Comparison of ENCODE assay signal across 20 cellular contexts in genomic region chr14:101865288-101865687, GRCh38.
DNase-seq lines count a peak whose midpoint lies in the region; ATAC-seq and TF ChIP-seq lines count a peak whose summit lies in the region.
"Had no signal": no experiment of that assay in that cellular context is flagged by ENCODE, and none has a peak within 500 bp of the region (broad histone marks: within the 10 kb centered on the region; RNA-seq: fewer than 3 reads in every experiment).

No MANE protein-coding gene starts in this region.

- no peak overlapping the region for H3K4me3 Mint-ChIP-seq in CD4-positive, alpha-beta T cell

- H3K27me3 ChIP-seq in BLaER1 (no peaks in the 10 kb centered on the region), adrenal gland (no peaks in the 10 kb centered on the region)
- H3K27me3 ChIP-seq in CD4-positive, alpha-beta T cell (ENCODE audit: control insufficient read depth, insufficient read depth, low read length): no peaks in the 10 kb centered on the region
- H3K27me3 ChIP-seq: tibial artery had no signal

- no peaks in the 10 kb centered on the region for H3K27me3 Mint-ChIP-seq in CD4-positive, alpha-beta T cell

- TF ChIP-seq POLR2A in adrenal gland (IDR thresholded peaks at IDR 0.05): peak in 1 of 2 donors; percentile 23

- peak overlapping the region; percentile 56 for H3K4me2 ChIP-seq in BLaER1

- intact Hi-C loops in CD4-positive, alpha-beta T cell (cut with DNase I, micrococcal nuclease): no loop called here
- intact Hi-C loops in adrenal gland (cut with DNase I) (no loop called here), sciatic nerve (cut with DNase I) (no loop called here)

- H3K36me3 Mint-ChIP-seq in CD4-positive, alpha-beta T cell (ENCODE audit: low read depth): peaks cover 79% of the 10 kb centered on the region

- peak overlapping the region; percentile 62 for H3K27ac Mint-ChIP-seq in CD4-positive, alpha-beta T cell

- TF ChIP-seq CTCF in CD4-positive, alpha-beta T cell (IDR thresholded peaks at IDR 0.05): no peak
- no peak for TF ChIP-seq CTCF in adrenal gland (IDR thresholded peaks at IDR 0.05)

- H3K4me1 ChIP-seq in BLaER1: peaks cover 80% of the 10 kb centered on the region
- H3K4me1 ChIP-seq in adrenal gland (replicated peaks in 1 of 2): peaks cover 5 to 18% of the 10 kb centered on the region in 2 donors
- H3K4me1 ChIP-seq: parathyroid adenoma, tibial artery had no signal

- peaks cover 41% of the 10 kb centered on the region for H3K9me3 ChIP-seq in BLaER1
- no peaks in the 10 kb centered on the region for H3K9me3 ChIP-seq in CD4-positive, alpha-beta T cell (ENCODE audit: control insufficient read depth, low read length)
- no peaks in the 10 kb centered on the region for H3K9me3 ChIP-seq in adrenal gland (replicated peaks in 1 of 3)
- H3K9me3 ChIP-seq: tibial artery had no signal

- H3K4me1 Mint-ChIP-seq in CD4-positive, alpha-beta T cell (ENCODE audit: low read depth): peaks cover 66% of the 10 kb centered on the region

- no peak for ATAC-seq in CD4-positive, alpha-beta T cell (ENCODE audit: poor library complexity)
- ATAC-seq in sciatic nerve (no peak), GM19452 (IDR thresholded peaks at IDR 0.05; ENCODE audit: unreplicated experiment) (no peak), HG03097 (IDR thresholded peaks at IDR 0.05; ENCODE audit: low FRiP score, unreplicated experiment) (no peak)
- ATAC-seq: activated CD4-positive, CD25-positive, alpha-beta regulatory T cell treated with anti-CD3 and anti-CD28 coated beads, Interleukin-2, amount 50 U/mL, for 24 hours; SK-N-SH treated with all-trans-retinoic acid at 6 μM for 48 hours had no signal

- H3K4me3 ChIP-seq in BLaER1 (no peak overlapping the region), adrenal gland (no peak overlapping the region)
- H3K4me3 ChIP-seq: tibial artery had no signal

- peaks cover 99% of the 10 kb centered on the region for H3K36me3 ChIP-seq in BLaER1
- peaks cover 0 to 4% of the 10 kb centered on the region in 2 donors for H3K36me3 ChIP-seq in adrenal gland (replicated peaks in 1 of 2)

- CTCF ChIA-PET in CD4-positive, alpha-beta T cell (lab: Charles Lee): no interaction called here

- WGBS in adrenal gland, 4 donors: 50 to 73% (median 64%) methylated on average over 7 to 9 of the region's 9 CpGs

- POLR2A ChIA-PET in CD4-positive, alpha-beta T cell (lab: Charles Lee): interaction anchor here (1.4 kb wide), 1 partner anchor 47 kb away, joined by 3 read pairs; no protein-coding TSS in a partner anchor

- no peaks in the 10 kb centered on the region for H3K9me3 Mint-ChIP-seq in CD4-positive, alpha-beta T cell

- no peaks in the 10 kb centered on the region for H4K20me1 ChIP-seq in BLaER1

- H3K9ac ChIP-seq in BLaER1: peak overlapping the region; percentile 21
- H3K9ac ChIP-seq: parathyroid adenoma had no signal

- H3K27ac ChIP-seq in BLaER1 (peak overlapping the region; percentile 80), adrenal gland (peak overlapping the region in 2 of 5 donors; percentile 31 to 60)
- no peak overlapping the region for H3K27ac ChIP-seq in CD4-positive, alpha-beta T cell (ENCODE audit: low read depth, low read length)
- H3K27ac ChIP-seq: parathyroid adenoma, tibial artery had no signal

- no peak for DNase-seq in CD4-positive, alpha-beta T cell
- DNase-seq in adrenal gland (peak in 6 of 7 donors; percentile 66 to 83 (median 76)), medulla oblongata (ENCODE audit: extremely low spot score) (peak; percentile 35), sciatic nerve (ENCODE audit: low spot score) (no peak)
- DNase-seq: hypothalamus; islet precursor cell; mesenchymal stem cell; NCI-H1417 treated with DMSO at 0.1 percent for 48 hours; NCI-H510A treated with DMSO at 0.1 percent for 48 hours; RPMI8226; stimulated activated CD4-positive, alpha-beta T cell treated with anti-CD3 and anti-CD28 coated beads, Interleukin-1b, Interleukin-23, amount 100 ng/mL, for 48 hours; stimulated activated naive CD4-positive, alpha-beta T cell treated with Interleukin-2 at 50 U/mL for 16 hours; T-helper 9 cell; tibial artery had no signal

Comparison
In these comparisons a context has a peak if more than half of its experiments do, and no peak if none do; other contexts are left out.
1. DNase-seq: peak in adrenal gland (6 of 7) and medulla oblongata (single experiment); none in CD4-positive, alpha-beta T cell (0 of 10) and sciatic nerve (single experiment).